Comparison of ENCODE assay signal across 9 cellular contexts in genomic region chr18:44229693-44230108, GRCh38.
DNase-seq lines count a peak whose midpoint lies in the region; TF ChIP-seq lines count a peak whose summit lies in the region.
"Had no signal": no experiment of that assay in that cellular context is flagged by ENCODE, and none has a peak within 500 bp of the region (broad histone marks: within the 10 kb centered on the region; RNA-seq: fewer than 3 reads in every experiment).

No MANE protein-coding gene starts in this region.

- H3K27me3 ChIP-seq in colonic mucosa, result no peaks in the 10 kb centered on the region
- no peaks in the 10 kb centered on the region for H3K27me3 ChIP-seq in testis

- intact Hi-C loops in colonic mucosa (cut with DNase I) (no loop called here), testis (cut with DNase I; ENCODE audit: low total_unique reads) (no loop called here)

- no peak overlapping the region for H3K4me3 ChIP-seq in colonic mucosa
- no peak overlapping the region for H3K4me3 ChIP-seq in testis

- TF ChIP-seq CTCF in colonic mucosa (IDR thresholded peaks at IDR 0.05) (no peak), testis (IDR thresholded peaks at IDR 0.05) (no peak)

- WGBS in testis, 2 donors, result 28 to 43% methylated on average over 3 of the region's 3 CpGs

- no peak for TF ChIP-seq POLR2A in testis (IDR thresholded peaks at IDR 0.05)

- DNase-seq in NCI-H1694 (lab: John Stamatoyannopoulos, UW) (peak; percentile 11), colonic mucosa (peak; percentile 49), kidney tubule cell (ENCODE audit: low spot score) (peak; percentile 60), testis (peak; percentile 77), NCI-H1417 treated with DMSO at 0.1 percent for 48 hours (lab: John Stamatoyannopoulos, UW) (no peak), epidermal melanocyte (ENCODE audit: insufficient read length, low spot score) (no peak), NCI-H345 treated with DMSO at 0.1 percent for 48 hours (lab: John Stamatoyannopoulos, UW; ENCODE audit: unreplicated experiment) (no peak), activated T-cell treated with anti-CD3 and anti-CD28 coated beads for 4 hours (no peak)
- DNase-seq: stimulated activated CD4-positive, alpha-beta T cell treated with anti-CD3 and anti-CD28 coated beads, Interleukin-2, amount 100 ng/mL, for 48 hours had no signal

- H3K9me3 ChIP-seq in colonic mucosa, result no peaks in the 10 kb centered on the region
- H3K9me3 ChIP-seq in testis, result no peaks in the 10 kb centered on the region

- no peak overlapping the region for H3K9ac ChIP-seq in colonic mucosa (ENCODE audit: low read depth in 2 of 2, low read length in 2 of 2)

- H3K36me3 ChIP-seq in colonic mucosa, result no peaks in the 10 kb centered on the region
- no peaks in the 10 kb centered on the region for H3K36me3 ChIP-seq in testis (ENCODE audit: low read depth, missing control alignments)

- H3K4me1 ChIP-seq in colonic mucosa (peaks cover 4% of the 10 kb centered on the region), testis (no peaks in the 10 kb centered on the region)

- H3K27ac ChIP-seq in colonic mucosa (no peak overlapping the region), testis (no peak overlapping the region)

Comparison
In these comparisons a context has a peak if more than half of its experiments do, and no peak if none do; other contexts are left out.
1. DNase-seq: peak in NCI-H1694 (single experiment), colonic mucosa (single experiment), kidney tubule cell (single experiment) and testis (single experiment); none in NCI-H1417 treated with DMSO at 0.1 percent for 48 hours (single experiment), epidermal melanocyte (single experiment), NCI-H345 treated with DMSO at 0.1 percent for 48 hours (single experiment) and activated T-cell treated with anti-CD3 and anti-CD28 coated beads for 4 hours (single experiment).